20 cellular contexts compared by ENCODE assay signal in genomic region chr16:86806838-86807351, GRCh38.
DNase-seq lines count a peak whose midpoint lies in the region; ATAC-seq lines count a peak whose summit lies in the region.
"Had no signal": no experiment of that assay in that cellular context is flagged by ENCODE, and none has a peak within 500 bp of the region (broad histone marks: within the 10 kb centered on the region; RNA-seq: fewer than 3 reads in every experiment).

No MANE protein-coding gene starts in this region.

- H3K4me1 ChIP-seq in HUES6 (ENCODE audit: control insufficient read depth, insufficient read depth, low read length) (peaks cover 23% of the 10 kb centered on the region), ectodermal cell (ENCODE audit: control insufficient read depth, insufficient read depth, low read length) (peaks cover 29% of the 10 kb centered on the region), skeletal muscle satellite cell (ENCODE audit: control insufficient read depth, insufficient read depth, low read length) (peaks cover 13% of the 10 kb centered on the region)
- H3K4me1 ChIP-seq: right lobe of liver, stomach had no signal

- ATAC-seq in GM18858 (IDR thresholded peaks at IDR 0.05; ENCODE audit: unreplicated experiment): no peak
- ATAC-seq: activated CD4-positive, CD25-positive, alpha-beta regulatory T cell treated with anti-CD3 and anti-CD28 coated beads, Interleukin-2, amount 50 U/mL, for 24 hours; left cardiac atrium; PC-3 had no signal

- H3K4me2 ChIP-seq in skeletal muscle satellite cell (ENCODE audit: low read length): peak overlapping the region; percentile 64

- WGBS in ectodermal cell, 2 experiments: 26 to 30% methylated on average over 22 of the region's 22 CpGs

- peak; percentile 97 for DNase-seq in left kidney (ENCODE audit: low read depth, low spot score)
- no peak for DNase-seq in DMS153 (lab: John Stamatoyannopoulos, UW)
- DNase-seq in superior temporal gyrus (ENCODE audit: extremely low spot score): no peak
- DNase-seq: brain microvascular endothelial cell, COR-L47, head of caudate nucleus, left cardiac atrium, NCI-H1417 treated with DMSO at 0.1 percent for 48 hours, NCI-H82, nucleus accumbens, PC-3, right lobe of liver, stomach had no signal

- peaks cover 87% of the 10 kb centered on the region for H3K27me3 ChIP-seq in HUES6 (ENCODE audit: control insufficient read depth, insufficient read depth, low read length)
- H3K27me3 ChIP-seq in ectodermal cell (ENCODE audit: control insufficient read depth, insufficient read depth, low read length, poor library complexity, severe bottlenecking): no peaks in the 10 kb centered on the region
- no peaks in the 10 kb centered on the region for H3K27me3 ChIP-seq in skeletal muscle satellite cell (ENCODE audit: control insufficient read depth, insufficient read depth, low read length)
- H3K27me3 ChIP-seq: brain microvascular endothelial cell, right lobe of liver had no signal

- H3K27ac ChIP-seq in HUES6 (ENCODE audit: low read depth, low read length) (no peak overlapping the region), ectodermal cell (ENCODE audit: insufficient read depth, low read depth, low read length, poor library complexity, severe bottlenecking) (peak overlapping the region; percentile 44)
- H3K27ac ChIP-seq: brain microvascular endothelial cell, esophagus muscularis mucosa, right lobe of liver, SK-N-MC, stomach had no signal

- no peaks in the 10 kb centered on the region for H3K36me3 ChIP-seq in HUES6 (ENCODE audit: control insufficient read depth, insufficient read depth, low read length)
- no peaks in the 10 kb centered on the region for H3K36me3 ChIP-seq in ectodermal cell (ENCODE audit: control insufficient read depth, insufficient read depth, low read length)
- H3K36me3 ChIP-seq in skeletal muscle satellite cell (ENCODE audit: insufficient read depth, low read length): no peaks in the 10 kb centered on the region
- H3K36me3 ChIP-seq: brain microvascular endothelial cell, esophagus muscularis mucosa, right lobe of liver, stomach had no signal

- H3K4me3 ChIP-seq in HUES6 (ENCODE audit: low read depth, low read length) (peak overlapping the region; percentile 48), ectodermal cell (ENCODE audit: insufficient read depth, low read depth, low read length) (peak overlapping the region; percentile 4), skeletal muscle satellite cell (ENCODE audit: low read length) (no peak overlapping the region)
- H3K4me3 ChIP-seq: esophagus muscularis mucosa, right lobe of liver, SK-N-MC, stomach had no signal

- H3K9me3 ChIP-seq in HUES6 (ENCODE audit: control insufficient read depth, insufficient read depth, low read depth, low read length) (no peaks in the 10 kb centered on the region), ectodermal cell (ENCODE audit: control insufficient read depth, low read length) (peaks cover 3% of the 10 kb centered on the region), skeletal muscle satellite cell (replicated peaks; ENCODE audit: low read length) (no peaks in the 10 kb centered on the region)
- H3K9me3 ChIP-seq: right lobe of liver had no signal

- H3K9ac ChIP-seq in HUES6 (ENCODE audit: low read length): no peak overlapping the region
- H3K9ac ChIP-seq in skeletal muscle satellite cell (ENCODE audit: low read depth, low read length): no peak overlapping the region
